Comparison of ENCODE assay signal across 8 cellular contexts in genomic region chr10:43361532-43362190, GRCh38. TPM values are rescaled to one million over a fixed set of nuclear protein-coding genes. Genes with fewer than 3 reads are reported as not detected.
A peak's percentile ranks its signal among the peaks of the same experiment; 100 is the strongest.
DNase-seq lines count a peak whose midpoint lies in the region; ATAC-seq and TF ChIP-seq lines count a peak whose summit lies in the region.

No MANE protein-coding gene starts in this region.

- H3K27ac Mint-ChIP-seq in brain (peak overlapping the region in 3 of 5 experiments; percentile 40 to 91 (median 46)), mesothelial cell of epicardium (peak overlapping the region; percentile 89)

- H3K9me3 ChIP-seq in upper lobe of right lung, result no peaks in the 10 kb centered on the region

- no peak for ATAC-seq in Right ventricle myocardium superior (ENCODE audit: poor library complexity)
- ATAC-seq in Right ventricle myocardium inferior, result no peak
- ATAC-seq in upper lobe of right lung, result no peak
- ATAC-seq in GM21737 (IDR thresholded peaks at IDR 0.05; ENCODE audit: unreplicated experiment), result no peak
- ATAC-seq in GM18861 (IDR thresholded peaks at IDR 0.05; ENCODE audit: unreplicated experiment), result no peak

- no peaks in the 10 kb centered on the region for H3K36me3 ChIP-seq in upper lobe of right lung

- TF ChIP-seq CTCF in brain (conservative IDR thresholded peaks at IDR 0.05) (no peak), mesothelial cell of epicardium (IDR thresholded peaks at IDR 0.05; ENCODE audit: unreplicated experiment) (no peak), upper lobe of right lung (IDR thresholded peaks at IDR 0.05) (no peak)

- H3K27ac ChIP-seq in upper lobe of right lung, result peak overlapping the region; percentile 87

- peaks cover 9% of the 10 kb centered on the region for H3K4me1 ChIP-seq in upper lobe of right lung

- H3K27me3 Mint-ChIP-seq in brain, result peaks cover 13% of the 10 kb centered on the region
- peaks cover 3% of the 10 kb centered on the region for H3K27me3 Mint-ChIP-seq in mesothelial cell of epicardium (ENCODE audit: low read depth)

- no peaks in the 10 kb centered on the region for H3K27me3 ChIP-seq in upper lobe of right lung

- peak overlapping the region; percentile 63 for H3K4me3 ChIP-seq in upper lobe of right lung

- intact Hi-C loops in Right ventricle myocardium superior (cut with DNase I), result no loop called here
- intact Hi-C loops in Right ventricle myocardium inferior (cut with DNase I), result no loop called here
- intact Hi-C loops in upper lobe of right lung (cut with DNase I), result no loop called here

- DNase-seq in Right ventricle myocardium superior (peak; percentile 18), Right ventricle myocardium inferior (ENCODE audit: missing footprints) (no peak), mesothelial cell of epicardium (ENCODE audit: low spot score in 2 of 2, unreplicated experiment in 2 of 2) (no peak), upper lobe of right lung (no peak), retina (no peak)

- H3K4me3 Mint-ChIP-seq in brain, result peak overlapping the region; percentile 80 to 93 (median 82)
- H3K4me3 Mint-ChIP-seq in mesothelial cell of epicardium, result peak overlapping the region; percentile 85

- H3K9me3 Mint-ChIP-seq in brain, result peaks cover 0 to 3% (median 0%) of the 10 kb centered on the region in 5 experiments
- H3K9me3 Mint-ChIP-seq in mesothelial cell of epicardium, result no peaks in the 10 kb centered on the region

- H3K4me1 Mint-ChIP-seq in brain, result no peaks in the 10 kb centered on the region
- H3K4me1 Mint-ChIP-seq in mesothelial cell of epicardium, result peaks cover 9% of the 10 kb centered on the region

- H3K36me3 Mint-ChIP-seq in brain, result no peaks in the 10 kb centered on the region
- H3K36me3 Mint-ChIP-seq in mesothelial cell of epicardium, result no peaks in the 10 kb centered on the region

RNA-seq across cellular contexts. Expression of gene FXYD4, which starts 9.8 kb away (rescaled TPM):
- total RNA-seq in Right ventricle myocardium superior, result not detected
- total RNA-seq in Right ventricle myocardium inferior, result not detected
- polyA plus RNA-seq in brain (ENCODE audit: insufficient read depth, low read depth, low replicate concordance), result 3.4 TPM
- not detected in 3 replicates for total RNA-seq in mesothelial cell of epicardium
- total RNA-seq in upper lobe of right lung, result 1.1 TPM

RNA-seq across cellular contexts. Expression of gene HNRNPF, which starts 47.3 kb away (rescaled TPM):
- total RNA-seq in Right ventricle myocardium superior (77.5 TPM), Right ventricle myocardium inferior (87.6 TPM), mesothelial cell of epicardium (163 to 169 TPM (median 165 TPM) in 3 replicates), upper lobe of right lung (183 TPM)
- polyA plus RNA-seq in brain (ENCODE audit: insufficient read depth, low read depth, low replicate concordance), result 227 TPM
